1 cellular context compared by ENCODE assay signal in the genomic region with DNA sequence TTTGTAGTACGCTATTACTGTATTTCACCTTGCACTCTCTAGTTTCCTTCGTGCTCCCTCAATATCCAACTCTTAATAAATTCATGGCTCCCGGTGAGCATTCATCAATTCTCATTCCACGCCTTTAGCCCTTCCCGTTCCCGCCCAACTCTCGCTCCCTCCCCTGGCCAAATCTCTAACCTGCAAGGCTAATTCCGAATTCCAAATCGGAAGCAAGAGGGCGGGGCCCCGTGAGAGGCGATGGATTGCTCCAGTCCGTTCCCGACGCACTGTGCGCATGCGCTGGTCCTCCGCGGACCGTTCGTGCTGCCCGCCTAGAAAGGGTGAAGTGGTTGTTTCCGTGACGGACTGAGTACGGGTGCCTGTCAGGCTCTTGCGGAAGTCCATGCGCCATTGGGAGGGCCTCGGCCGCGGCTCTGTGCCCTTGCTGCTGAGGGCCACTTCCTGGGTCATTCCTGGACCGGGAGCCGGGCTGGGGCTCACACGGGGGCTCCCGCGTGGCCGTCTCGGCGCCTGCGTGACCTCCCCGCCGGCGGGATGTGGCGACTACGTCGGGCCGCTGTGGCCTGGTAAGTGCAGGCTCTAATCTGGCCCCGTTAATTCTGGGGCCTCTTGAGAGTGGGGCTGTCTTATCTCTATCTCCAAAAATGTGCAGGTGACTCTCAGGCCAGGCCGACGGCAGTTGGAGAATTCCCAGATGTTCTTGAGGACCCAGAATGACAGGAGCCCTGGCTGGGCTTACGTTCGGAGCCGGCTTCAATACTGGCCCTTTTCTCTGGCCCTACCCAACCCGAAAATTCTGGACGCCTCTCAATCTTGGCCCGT.
TF ChIP-seq lines count a peak whose summit lies in the region.

Gene OPA1, plus strand, starts transcription at position 368 of the 825 bp plus-strand sequence. Its CDS starts 170 bp downstream, at position 538.

TF ChIP-seq in K562, 482 proteins besides CTCF, POLR2A, EP300 and RAD21 (continued from another document and continues in another):
- TF ChIP-seq, protein P1, sequence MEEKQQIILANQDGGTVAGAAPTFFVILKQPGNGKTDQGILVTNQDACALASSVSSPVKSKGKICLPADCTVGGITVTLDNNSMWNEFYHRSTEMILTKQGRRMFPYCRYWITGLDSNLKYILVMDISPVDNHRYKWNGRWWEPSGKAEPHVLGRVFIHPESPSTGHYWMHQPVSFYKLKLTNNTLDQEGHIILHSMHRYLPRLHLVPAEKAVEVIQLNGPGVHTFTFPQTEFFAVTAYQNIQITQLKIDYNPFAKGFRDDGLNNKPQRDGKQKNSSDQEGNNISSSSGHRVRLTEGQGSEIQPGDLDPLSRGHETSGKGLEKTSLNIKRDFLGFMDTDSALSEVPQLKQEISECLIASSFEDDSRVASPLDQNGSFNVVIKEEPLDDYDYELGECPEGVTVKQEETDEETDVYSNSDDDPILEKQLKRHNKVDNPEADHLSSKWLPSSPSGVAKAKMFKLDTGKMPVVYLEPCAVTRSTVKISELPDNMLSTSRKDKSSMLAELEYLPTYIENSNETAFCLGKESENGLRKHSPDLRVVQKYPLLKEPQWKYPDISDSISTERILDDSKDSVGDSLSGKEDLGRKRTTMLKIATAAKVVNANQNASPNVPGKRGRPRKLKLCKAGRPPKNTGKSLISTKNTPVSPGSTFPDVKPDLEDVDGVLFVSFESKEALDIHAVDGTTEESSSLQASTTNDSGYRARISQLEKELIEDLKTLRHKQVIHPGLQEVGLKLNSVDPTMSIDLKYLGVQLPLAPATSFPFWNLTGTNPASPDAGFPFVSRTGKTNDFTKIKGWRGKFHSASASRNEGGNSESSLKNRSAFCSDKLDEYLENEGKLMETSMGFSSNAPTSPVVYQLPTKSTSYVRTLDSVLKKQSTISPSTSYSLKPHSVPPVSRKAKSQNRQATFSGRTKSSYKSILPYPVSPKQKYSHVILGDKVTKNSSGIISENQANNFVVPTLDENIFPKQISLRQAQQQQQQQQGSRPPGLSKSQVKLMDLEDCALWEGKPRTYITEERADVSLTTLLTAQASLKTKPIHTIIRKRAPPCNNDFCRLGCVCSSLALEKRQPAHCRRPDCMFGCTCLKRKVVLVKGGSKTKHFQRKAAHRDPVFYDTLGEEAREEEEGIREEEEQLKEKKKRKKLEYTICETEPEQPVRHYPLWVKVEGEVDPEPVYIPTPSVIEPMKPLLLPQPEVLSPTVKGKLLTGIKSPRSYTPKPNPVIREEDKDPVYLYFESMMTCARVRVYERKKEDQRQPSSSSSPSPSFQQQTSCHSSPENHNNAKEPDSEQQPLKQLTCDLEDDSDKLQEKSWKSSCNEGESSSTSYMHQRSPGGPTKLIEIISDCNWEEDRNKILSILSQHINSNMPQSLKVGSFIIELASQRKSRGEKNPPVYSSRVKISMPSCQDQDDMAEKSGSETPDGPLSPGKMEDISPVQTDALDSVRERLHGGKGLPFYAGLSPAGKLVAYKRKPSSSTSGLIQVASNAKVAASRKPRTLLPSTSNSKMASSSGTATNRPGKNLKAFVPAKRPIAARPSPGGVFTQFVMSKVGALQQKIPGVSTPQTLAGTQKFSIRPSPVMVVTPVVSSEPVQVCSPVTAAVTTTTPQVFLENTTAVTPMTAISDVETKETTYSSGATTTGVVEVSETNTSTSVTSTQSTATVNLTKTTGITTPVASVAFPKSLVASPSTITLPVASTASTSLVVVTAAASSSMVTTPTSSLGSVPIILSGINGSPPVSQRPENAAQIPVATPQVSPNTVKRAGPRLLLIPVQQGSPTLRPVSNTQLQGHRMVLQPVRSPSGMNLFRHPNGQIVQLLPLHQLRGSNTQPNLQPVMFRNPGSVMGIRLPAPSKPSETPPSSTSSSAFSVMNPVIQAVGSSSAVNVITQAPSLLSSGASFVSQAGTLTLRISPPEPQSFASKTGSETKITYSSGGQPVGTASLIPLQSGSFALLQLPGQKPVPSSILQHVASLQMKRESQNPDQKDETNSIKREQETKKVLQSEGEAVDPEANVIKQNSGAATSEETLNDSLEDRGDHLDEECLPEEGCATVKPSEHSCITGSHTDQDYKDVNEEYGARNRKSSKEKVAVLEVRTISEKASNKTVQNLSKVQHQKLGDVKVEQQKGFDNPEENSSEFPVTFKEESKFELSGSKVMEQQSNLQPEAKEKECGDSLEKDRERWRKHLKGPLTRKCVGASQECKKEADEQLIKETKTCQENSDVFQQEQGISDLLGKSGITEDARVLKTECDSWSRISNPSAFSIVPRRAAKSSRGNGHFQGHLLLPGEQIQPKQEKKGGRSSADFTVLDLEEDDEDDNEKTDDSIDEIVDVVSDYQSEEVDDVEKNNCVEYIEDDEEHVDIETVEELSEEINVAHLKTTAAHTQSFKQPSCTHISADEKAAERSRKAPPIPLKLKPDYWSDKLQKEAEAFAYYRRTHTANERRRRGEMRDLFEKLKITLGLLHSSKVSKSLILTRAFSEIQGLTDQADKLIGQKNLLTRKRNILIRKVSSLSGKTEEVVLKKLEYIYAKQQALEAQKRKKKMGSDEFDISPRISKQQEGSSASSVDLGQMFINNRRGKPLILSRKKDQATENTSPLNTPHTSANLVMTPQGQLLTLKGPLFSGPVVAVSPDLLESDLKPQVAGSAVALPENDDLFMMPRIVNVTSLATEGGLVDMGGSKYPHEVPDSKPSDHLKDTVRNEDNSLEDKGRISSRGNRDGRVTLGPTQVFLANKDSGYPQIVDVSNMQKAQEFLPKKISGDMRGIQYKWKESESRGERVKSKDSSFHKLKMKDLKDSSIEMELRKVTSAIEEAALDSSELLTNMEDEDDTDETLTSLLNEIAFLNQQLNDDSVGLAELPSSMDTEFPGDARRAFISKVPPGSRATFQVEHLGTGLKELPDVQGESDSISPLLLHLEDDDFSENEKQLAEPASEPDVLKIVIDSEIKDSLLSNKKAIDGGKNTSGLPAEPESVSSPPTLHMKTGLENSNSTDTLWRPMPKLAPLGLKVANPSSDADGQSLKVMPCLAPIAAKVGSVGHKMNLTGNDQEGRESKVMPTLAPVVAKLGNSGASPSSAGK (IDR thresholded peaks at IDR 0.05) = peak; percentile 94
- TF ChIP-seq JUND (IDR thresholded peaks at IDR 0.05; ENCODE audit: borderline replicate concordance, low read depth, low read length) = peak; percentile 85
- TF ChIP-seq JUND (tag; IDR thresholded peaks at IDR 0.05; ENCODE audit: borderline replicate concordance, low read depth, low read length) = peak; percentile 65; the same call in 1 of the 3 replicates
- peak; percentile 28 for TF ChIP-seq RBM39 (optimal IDR thresholded peaks at IDR 0.05; ENCODE audit: low read depth, low read length)
- TF ChIP-seq MYNN (IDR thresholded peaks at IDR 0.05) = peak; percentile 70; the same call in 1 of the 2 replicates
- no peak for TF ChIP-seq MYNN (CRISPR knock-in tag; IDR thresholded peaks at IDR 0.05)
- TF ChIP-seq U2AF1 (optimal IDR thresholded peaks at IDR 0.05; ENCODE audit: low read depth, low read length) = no peak
- TF ChIP-seq, protein P2, sequence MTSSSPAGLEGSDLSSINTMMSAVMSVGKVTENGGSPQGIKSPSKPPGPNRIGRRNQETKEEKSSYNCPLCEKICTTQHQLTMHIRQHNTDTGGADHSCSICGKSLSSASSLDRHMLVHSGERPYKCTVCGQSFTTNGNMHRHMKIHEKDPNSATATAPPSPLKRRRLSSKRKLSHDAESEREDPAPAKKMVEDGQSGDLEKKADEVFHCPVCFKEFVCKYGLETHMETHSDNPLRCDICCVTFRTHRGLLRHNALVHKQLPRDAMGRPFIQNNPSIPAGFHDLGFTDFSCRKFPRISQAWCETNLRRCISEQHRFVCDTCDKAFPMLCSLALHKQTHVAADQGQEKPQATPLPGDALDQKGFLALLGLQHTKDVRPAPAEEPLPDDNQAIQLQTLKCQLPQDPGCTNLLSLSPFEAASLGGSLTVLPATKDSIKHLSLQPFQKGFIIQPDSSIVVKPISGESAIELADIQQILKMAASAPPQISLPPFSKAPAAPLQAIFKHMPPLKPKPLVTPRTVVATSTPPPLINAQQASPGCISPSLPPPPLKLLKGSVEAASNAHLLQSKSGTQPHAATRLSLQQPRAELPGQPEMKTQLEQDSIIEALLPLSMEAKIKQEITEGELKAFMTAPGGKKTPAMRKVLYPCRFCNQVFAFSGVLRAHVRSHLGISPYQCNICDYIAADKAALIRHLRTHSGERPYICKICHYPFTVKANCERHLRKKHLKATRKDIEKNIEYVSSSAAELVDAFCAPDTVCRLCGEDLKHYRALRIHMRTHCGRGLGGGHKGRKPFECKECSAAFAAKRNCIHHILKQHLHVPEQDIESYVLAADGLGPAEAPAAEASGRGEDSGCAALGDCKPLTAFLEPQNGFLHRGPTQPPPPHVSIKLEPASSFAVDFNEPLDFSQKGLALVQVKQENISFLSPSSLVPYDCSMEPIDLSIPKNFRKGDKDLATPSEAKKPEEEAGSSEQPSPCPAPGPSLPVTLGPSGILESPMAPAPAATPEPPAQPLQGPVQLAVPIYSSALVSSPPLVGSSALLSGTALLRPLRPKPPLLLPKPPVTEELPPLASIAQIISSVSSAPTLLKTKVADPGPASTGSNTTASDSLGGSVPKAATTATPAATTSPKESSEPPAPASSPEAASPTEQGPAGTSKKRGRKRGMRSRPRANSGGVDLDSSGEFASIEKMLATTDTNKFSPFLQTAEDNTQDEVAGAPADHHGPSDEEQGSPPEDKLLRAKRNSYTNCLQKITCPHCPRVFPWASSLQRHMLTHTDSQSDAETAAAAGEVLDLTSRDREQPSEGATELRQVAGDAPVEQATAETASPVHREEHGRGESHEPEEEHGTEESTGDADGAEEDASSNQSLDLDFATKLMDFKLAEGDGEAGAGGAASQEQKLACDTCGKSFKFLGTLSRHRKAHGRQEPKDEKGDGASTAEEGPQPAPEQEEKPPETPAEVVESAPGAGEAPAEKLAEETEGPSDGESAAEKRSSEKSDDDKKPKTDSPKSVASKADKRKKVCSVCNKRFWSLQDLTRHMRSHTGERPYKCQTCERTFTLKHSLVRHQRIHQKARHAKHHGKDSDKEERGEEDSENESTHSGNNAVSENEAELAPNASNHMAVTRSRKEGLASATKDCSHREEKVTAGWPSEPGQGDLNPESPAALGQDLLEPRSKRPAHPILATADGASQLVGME (CRISPR knock-in tag; IDR thresholded peaks at IDR 0.05) = peak; percentile 89; the same call in 1 of the 2 replicates
- 0 out of 2 replicates have a peak, but pooled peaks have one; percentile 71 for TF ChIP-seq ZNF224 (CRISPR knock-in tag; IDR thresholded peaks at IDR 0.05)
- no peak for TF ChIP-seq THRB (CRISPR knock-in tag; conservative IDR thresholded peaks at IDR 0.05)
- TF ChIP-seq ATF1 (CRISPR knock-in tag; IDR thresholded peaks at IDR 0.05) = no peak
- TF ChIP-seq ATF1 (tag; IDR thresholded peaks at IDR 0.05) = peak; percentile 85
- TF ChIP-seq MITF (IDR thresholded peaks at IDR 0.05) = 0 out of 2 replicates have a peak, but pooled peaks have one; percentile 42
- peak; percentile 86 for TF ChIP-seq ETV1 (tag; conservative IDR thresholded peaks at IDR 0.05; ENCODE audit: low read depth)
- peak; percentile 64; the same call in 1 of the 2 replicates for TF ChIP-seq CGGBP1 (CRISPR knock-in tag; IDR thresholded peaks at IDR 0.05)
- peak; percentile 68 for TF ChIP-seq ZBTB33 (CRISPR knock-in tag; IDR thresholded peaks at IDR 0.05)
- no peak; the same call in 1 of the 2 replicates for TF ChIP-seq GATAD2B (IDR thresholded peaks at IDR 0.05; ENCODE audit: borderline replicate concordance)
- TF ChIP-seq TRIM24 (IDR thresholded peaks at IDR 0.05) = peak in 1 of 2 experiments; percentile 99; a peak in 2 of 4 replicates
- peak; percentile 98 for TF ChIP-seq POLR2G (IDR thresholded peaks at IDR 0.05; ENCODE audit: low read depth, low read length)
- TF ChIP-seq NFE2 (IDR thresholded peaks at IDR 0.05; ENCODE audit: low read depth) = peak; percentile 32; the same call in 1 of the 2 replicates
- peak; percentile 87 for TF ChIP-seq ATF7 (IDR thresholded peaks at IDR 0.05)
- peak; percentile 76 for TF ChIP-seq PML (IDR thresholded peaks at IDR 0.05; ENCODE audit: low read length)
- TF ChIP-seq ELK1 (CRISPR knock-in tag; IDR thresholded peaks at IDR 0.05) = no peak
- TF ChIP-seq ELF2 (CRISPR knock-in tag; IDR thresholded peaks at IDR 0.05) = peak; percentile 98
